29 cellular contexts compared by ENCODE assay signal in the genomic region with DNA sequence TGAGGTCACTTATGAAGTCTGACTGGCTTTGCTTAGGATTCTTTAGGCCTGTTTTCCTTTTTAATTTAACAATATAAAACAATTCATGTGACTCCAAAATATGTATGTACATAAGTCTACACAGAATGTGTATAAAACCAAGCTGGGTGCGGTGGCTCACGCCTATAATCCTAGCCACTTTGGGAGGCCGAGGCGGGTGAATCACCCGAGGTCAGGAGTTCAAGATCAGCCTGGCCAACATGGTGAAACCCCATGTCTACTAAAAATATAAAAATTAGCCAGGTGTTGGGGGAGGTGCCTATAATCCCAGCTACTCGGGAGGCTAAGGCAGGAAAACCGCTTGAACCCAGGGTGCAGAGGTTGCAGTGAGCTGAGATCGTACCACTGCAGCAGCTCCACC.
"Had no signal": no experiment of that assay in that cellular context is flagged by ENCODE, and none has a peak within 500 bp of the region (broad histone marks: within the 10 kb centered on the region; RNA-seq: fewer than 3 reads in every experiment).

No MANE protein-coding gene starts in this region.

- ATAC-seq: activated CD4-positive, alpha-beta T cell treated with anti-CD3 and anti-CD28 coated beads for 36 hours; activated CD4-positive, CD25-positive, alpha-beta regulatory T cell treated with anti-CD3 and anti-CD28 coated beads, Interleukin-2, amount 50 U/mL, for 24 hours; activated CD8-positive, alpha-beta memory T cell treated with anti-CD3 and anti-CD28 coated beads, Interleukin-2, amount 10 ng/mL, durations not matched to agents 7 days and 5 days; activated CD8-positive, alpha-beta T cell treated with anti-CD3 and anti-CD28 coated beads, Interleukin-2, amount 10 ng/mL, durations not matched to agents 7 days and 5 days; activated naive CD4-positive, alpha-beta T cell treated with anti-CD3 and anti-CD28 coated beads, Interleukin-2, amount 50 U/mL, for 72 hours; effector memory CD8-positive, alpha-beta T cell; gastroesophageal sphincter; T-helper 17 cell had no signal

- DNase-seq: activated B cell treated with CpG ODN at 0.5 μM for 24 hours; activated CD4-positive, alpha-beta memory T cell treated with anti-CD3 and anti-CD28 coated beads for 36 hours; activated CD4-positive, alpha-beta T cell treated with anti-CD3 and anti-CD28 coated beads for 36 hours; activated CD4-positive, alpha-beta T cell treated with anti-CD3 and anti-CD28 coated beads, Interleukin-2, amount 10 ng/mL, durations not matched to agents 24 days and 14 days; activated CD8-positive, alpha-beta memory T cell treated with anti-CD3 and anti-CD28 coated beads, Interleukin-2, amount 10 ng/mL, durations not matched to agents 7 days and 5 days; activated CD8-positive, alpha-beta memory T cell treated with anti-CD3 and anti-CD28 coated beads, Interleukin-2, amount 50 U/mL, for 4 hours; activated CD8-positive, alpha-beta T cell treated with anti-CD3 and anti-CD28 coated beads, Interleukin-2, amount 10 ng/mL, durations not matched to agents 7 days and 5 days; activated gamma-delta T cell treated with Interleukin-2 at 50 U/mL for 16 hours; activated naive CD4-positive, alpha-beta T cell treated with anti-CD3 and anti-CD28 coated beads, Interleukin-2, amount 10 ng/mL, durations not matched to agents 7 days and 5 days; activated naive CD8-positive, alpha-beta T cell treated with anti-CD3 and anti-CD28 coated beads, Interleukin-2, amount 10 ng/mL, durations not matched to agents 7 days and 5 days; activated T-cell treated with anti-CD3 and anti-CD28 coated beads, Interleukin-2, amount 50 U/mL, for 1 hour; activated T-cell treated with anti-CD3 and anti-CD28 coated beads, Interleukin-2, amount 50 U/mL, for 48 hours; cortex of kidney; dermis blood vessel endothelial cell; effector CD4-positive, alpha-beta T cell; effector memory CD8-positive, alpha-beta T cell; esophagus squamous epithelium; foreskin melanocyte; T-helper 1 cell; T-helper 17 cell; T1000; WERI-Rb-1 had no signal

- H3K27ac ChIP-seq: ascending aorta, breast epithelium, cardiac muscle cell, epithelial cell of prostate, esophagus squamous epithelium, gastroesophageal sphincter, WERI-Rb-1 had no signal

- H3K27me3 ChIP-seq: ascending aorta, breast epithelium, cardiac muscle cell had no signal

- H3K4me1 ChIP-seq: ascending aorta, breast epithelium, esophagus squamous epithelium, gastroesophageal sphincter had no signal

- H3K36me3 ChIP-seq: ascending aorta, breast epithelium, cardiac muscle cell, esophagus squamous epithelium, gastroesophageal sphincter, WERI-Rb-1 had no signal

- H3K4me3 ChIP-seq: ascending aorta, breast epithelium, cardiac muscle cell, esophagus squamous epithelium, gastroesophageal sphincter had no signal

- H3K9me3 ChIP-seq: ascending aorta, breast epithelium, esophagus squamous epithelium, gastroesophageal sphincter had no signal
